In the genomic region with DNA sequence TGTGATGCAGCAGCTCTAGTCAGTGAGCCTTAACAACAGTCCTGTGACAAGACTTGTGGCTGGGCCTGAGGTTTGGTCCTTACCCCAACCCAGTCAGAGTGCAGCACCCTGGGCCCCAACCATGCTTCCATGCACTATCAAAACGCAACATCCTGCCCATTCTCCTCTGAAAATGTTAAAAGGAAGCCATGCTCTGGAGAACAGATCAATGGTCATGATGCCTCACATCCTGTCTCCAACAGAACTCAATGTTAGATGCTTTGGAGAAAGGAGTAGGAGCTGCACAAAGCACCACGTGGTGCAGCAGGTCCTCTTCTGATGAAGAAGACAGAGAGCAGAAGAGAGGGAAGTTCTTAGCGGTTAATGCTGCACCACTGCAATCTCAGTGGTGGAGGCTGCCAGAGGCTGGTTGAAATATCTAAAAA, we compare ENCODE assay signal across 11 cellular contexts. TPM values are rescaled to one million over a fixed set of nuclear protein-coding genes. Genes with fewer than 3 reads are reported as not detected.
A peak's percentile ranks its signal among the peaks of the same experiment; 100 is the strongest.
DNase-seq lines count a peak whose midpoint lies in the region; ATAC-seq and TF ChIP-seq lines count a peak whose summit lies in the region.
"Had no signal": no experiment of that assay in that cellular context is flagged by ENCODE, and none has a peak within 500 bp of the region (broad histone marks: within the 10 kb centered on the region; RNA-seq: fewer than 3 reads in every experiment).

No MANE protein-coding gene starts in this region.

- peak overlapping the region in 4 of 10 donors; percentile 19 to 75 (median 64) for H3K27ac Mint-ChIP-seq in naive thymus-derived CD8-positive, alpha-beta T cell
- H3K27ac Mint-ChIP-seq: activated naive CD4-positive, alpha-beta T cell treated with anti-CD3 and anti-CD28 coated beads, Interleukin-2, amount 50 U/mL, for 24 hours; endodermal cell had no signal

- no peak for TF ChIP-seq CTCF in RWPE1 (conservative IDR thresholded peaks at IDR 0.05; ENCODE audit: low read depth)

- no peaks in the 10 kb centered on the region for H3K9me3 Mint-ChIP-seq in naive thymus-derived CD8-positive, alpha-beta T cell
- H3K9me3 Mint-ChIP-seq: activated naive CD4-positive, alpha-beta T cell treated with anti-CD3 and anti-CD28 coated beads, Interleukin-2, amount 50 U/mL, for 24 hours; endodermal cell had no signal

- no peak for DNase-seq in RWPE1 (ENCODE audit: low spot score)
- peak in 3 of 10 donors; percentile 1 to 13 (median 12) for DNase-seq in naive thymus-derived CD8-positive, alpha-beta T cell
- DNase-seq in NCI-H524 (lab: John Stamatoyannopoulos, UW), result no peak
- DNase-seq in foreskin melanocyte, result no peak
- DNase-seq: DMS53, endodermal cell, NCI-H774 had no signal

- POLR2A ChIA-PET in RWPE1 (lab: Yijun Ruan, JAX; ENCODE audit: low non-redundant PET), result no interaction called here
- POLR2A ChIA-PET in naive thymus-derived CD8-positive, alpha-beta T cell (lab: Charles Lee), result no interaction called here

- peaks cover 0 to 37% (median 5%) of the 10 kb centered on the region in 3 donors for H3K36me3 Mint-ChIP-seq in naive thymus-derived CD8-positive, alpha-beta T cell

- peaks cover 35 to 55% (median 48%) of the 10 kb centered on the region in 4 donors for H3K4me1 Mint-ChIP-seq in naive thymus-derived CD8-positive, alpha-beta T cell

- peak overlapping the region in 5 of 10 donors; percentile 34 to 72 (median 57) for H3K4me3 Mint-ChIP-seq in naive thymus-derived CD8-positive, alpha-beta T cell
- H3K4me3 Mint-ChIP-seq: activated naive CD4-positive, alpha-beta T cell treated with anti-CD3 and anti-CD28 coated beads, Interleukin-2, amount 50 U/mL, for 24 hours; endodermal cell had no signal

- CTCF ChIA-PET in RWPE1 (lab: Yijun Ruan, JAX), result interaction anchor here (0.7 kb wide), 1 partner anchor 606 kb away, joined by 3 read pairs; no protein-coding TSS in a partner anchor

- H3K27me3 Mint-ChIP-seq in naive thymus-derived CD8-positive, alpha-beta T cell, result no peaks in the 10 kb centered on the region
- H3K27me3 Mint-ChIP-seq: activated naive CD4-positive, alpha-beta T cell treated with anti-CD3 and anti-CD28 coated beads, Interleukin-2, amount 50 U/mL, for 24 hours had no signal

- ATAC-seq in GM18498 (IDR thresholded peaks at IDR 0.05; ENCODE audit: unreplicated experiment) (peak; percentile 34), GM21825 (IDR thresholded peaks at IDR 0.05; ENCODE audit: unreplicated experiment) (peak; percentile 32), GM19328 (IDR thresholded peaks at IDR 0.05; ENCODE audit: unreplicated experiment) (no peak)
- ATAC-seq in naive thymus-derived CD8-positive, alpha-beta T cell, result peak; percentile 59 to 62

- peak overlapping the region; percentile 12; the same call in 1 of the 2 replicates for H3K27ac ChIP-seq in RWPE1

RNA-seq across cellular contexts. Expression of a gene that starts 41.9 kb away (rescaled TPM):
- 1 to 10 TPM; 9.4 to 9.9 TPM for total RNA-seq in naive thymus-derived CD8-positive, alpha-beta T cell
- polyA plus RNA-seq in naive thymus-derived CD8-positive, alpha-beta T cell, result 1 to 10 TPM; 3.1 to 4.9 (median 3.3) TPM
